In genomic region chr9:108049671-108050494, GRCh38 we compare ENCODE assay signal across 18 cellular contexts.
DNase-seq lines count a peak whose midpoint lies in the region; ATAC-seq, FAIRE-seq and TF ChIP-seq lines count a peak whose summit lies in the region.
"Had no signal": no experiment of that assay in that cellular context is flagged by ENCODE, and none has a peak within 500 bp of the region (broad histone marks: within the 10 kb centered on the region; RNA-seq: fewer than 3 reads in every experiment).

No MANE protein-coding gene starts in this region.

- DNase-seq in H54 (ENCODE audit: insufficient read length, low spot score) (no peak), NCI-H2171 (lab: John Stamatoyannopoulos, UW) (peak; percentile 71), hepatocyte (ENCODE audit: low spot score) (no peak), upper lobe of right lung (no peak)
- no peak for DNase-seq in activated naive CD8-positive, alpha-beta T cell treated with anti-CD3 and anti-CD28 coated beads for 36 hours
- DNase-seq: activated CD4-positive, alpha-beta memory T cell treated with anti-CD3 and anti-CD28 coated beads for 36 hours; activated naive CD4-positive, alpha-beta T cell; activated T-cell treated with anti-CD3 and anti-CD28 coated beads for 4 hours; aorta; naive thymus-derived CD8-positive, alpha-beta T cell; NCI-H774; stimulated activated CD4-positive, alpha-beta T cell treated with anti-CD3 and anti-CD28 coated beads, Interleukin-4, amount 100 ng/mL, for 24 hours; upper lobe of left lung had no signal

- intact Hi-C loops in upper lobe of right lung (cut with DNase I) = no loop called here

- FAIRE-seq in H54 (lab: Jason Lieb, UNC) = peak; percentile 15

- H3K27ac ChIP-seq in VCaP = peak overlapping the region; percentile 41
- peak overlapping the region; percentile 36 for H3K27ac ChIP-seq in hepatocyte
- H3K27ac ChIP-seq in upper lobe of right lung = no peak overlapping the region
- H3K27ac ChIP-seq: KMS-11, upper lobe of left lung had no signal

- H3K79me2 ChIP-seq in hepatocyte = no peaks in the 10 kb centered on the region

- ATAC-seq in HG03097 (IDR thresholded peaks at IDR 0.05; ENCODE audit: low FRiP score, unreplicated experiment) (no peak), GM21576 (IDR thresholded peaks at IDR 0.05; ENCODE audit: unreplicated experiment) (no peak), upper lobe of right lung (no peak)
- ATAC-seq: naive thymus-derived CD8-positive, alpha-beta T cell had no signal

- H3K4me1 Mint-ChIP-seq in activated naive CD8-positive, alpha-beta T cell treated with anti-CD3 and anti-CD28 coated beads for 36 hours = no peaks in the 10 kb centered on the region
- H3K4me1 Mint-ChIP-seq: naive thymus-derived CD8-positive, alpha-beta T cell had no signal

- H2AFZ ChIP-seq in hepatocyte = no peak overlapping the region

- no peaks in the 10 kb centered on the region for H4K20me1 ChIP-seq in hepatocyte (ENCODE audit: insufficient read depth, poor library complexity, severe bottlenecking)

- H3K4me3 ChIP-seq in hepatocyte (no peak overlapping the region), upper lobe of right lung (no peak overlapping the region)
- H3K4me3 ChIP-seq: upper lobe of left lung had no signal

- no peak overlapping the region for H3K4me2 ChIP-seq in hepatocyte
- H3K4me2 ChIP-seq: KMS-11 had no signal

- no peaks in the 10 kb centered on the region for H3K27me3 Mint-ChIP-seq in activated naive CD8-positive, alpha-beta T cell treated with anti-CD3 and anti-CD28 coated beads for 36 hours
- H3K27me3 Mint-ChIP-seq: activated CD4-positive, alpha-beta memory T cell treated with anti-CD3 and anti-CD28 coated beads for 36 hours had no signal

- H3K36me3 Mint-ChIP-seq in activated naive CD8-positive, alpha-beta T cell treated with anti-CD3 and anti-CD28 coated beads for 36 hours = no peaks in the 10 kb centered on the region
- H3K36me3 Mint-ChIP-seq: activated CD4-positive, alpha-beta memory T cell treated with anti-CD3 and anti-CD28 coated beads for 36 hours; naive thymus-derived CD8-positive, alpha-beta T cell had no signal

- H3K9me2 ChIP-seq in hepatocyte (replicated peaks; ENCODE audit: insufficient read depth) = no peaks in the 10 kb centered on the region

- TF ChIP-seq POLR2A in H54 (IDR thresholded peaks at IDR 0.05; ENCODE audit: low read depth, low read length) = no peak

- no peak for TF ChIP-seq CTCF in VCaP (conservative IDR thresholded peaks at IDR 0.05)
- TF ChIP-seq CTCF in hepatocyte (IDR thresholded peaks at IDR 0.05; ENCODE audit: poor library complexity) = no peak
- no peak for TF ChIP-seq CTCF in upper lobe of right lung (IDR thresholded peaks at IDR 0.05)

- H3K9me3 Mint-ChIP-seq in activated naive CD8-positive, alpha-beta T cell treated with anti-CD3 and anti-CD28 coated beads for 36 hours = peaks cover 2% of the 10 kb centered on the region

- H3K27me3 ChIP-seq in hepatocyte = no peaks in the 10 kb centered on the region
- no peaks in the 10 kb centered on the region for H3K27me3 ChIP-seq in upper lobe of right lung
- H3K27me3 ChIP-seq: upper lobe of left lung had no signal

- H3K27ac Mint-ChIP-seq in activated naive CD8-positive, alpha-beta T cell treated with anti-CD3 and anti-CD28 coated beads for 36 hours = no peak overlapping the region
- H3K27ac Mint-ChIP-seq: activated CD4-positive, alpha-beta memory T cell treated with anti-CD3 and anti-CD28 coated beads for 36 hours; B cell; naive thymus-derived CD8-positive, alpha-beta T cell had no signal

- H3K4me1 ChIP-seq in hepatocyte (ENCODE audit: insufficient read depth) (peaks cover 39% of the 10 kb centered on the region), upper lobe of right lung (peaks cover 10% of the 10 kb centered on the region)

- H3K36me3 ChIP-seq in hepatocyte (replicated peaks; ENCODE audit: insufficient read depth, low read depth) (no peaks in the 10 kb centered on the region), upper lobe of right lung (no peaks in the 10 kb centered on the region)
- H3K36me3 ChIP-seq: upper lobe of left lung had no signal

- H3K4me3 Mint-ChIP-seq in activated naive CD8-positive, alpha-beta T cell treated with anti-CD3 and anti-CD28 coated beads for 36 hours = no peak overlapping the region
- H3K4me3 Mint-ChIP-seq: activated CD4-positive, alpha-beta memory T cell treated with anti-CD3 and anti-CD28 coated beads for 36 hours; B cell; naive thymus-derived CD8-positive, alpha-beta T cell had no signal

- 85% methylated on average over 6 of the region's 6 CpGs for WGBS in hepatocyte (ENCODE audit: low lambda C conversion rate, missing lambda C conversion rate)

- H3K9me3 ChIP-seq in hepatocyte (ENCODE audit: low read depth) = no peaks in the 10 kb centered on the region
- no peaks in the 10 kb centered on the region for H3K9me3 ChIP-seq in upper lobe of right lung
- H3K9me3 ChIP-seq: upper lobe of left lung had no signal
